25 cellular contexts compared by ENCODE assay signal in the genomic region with DNA sequence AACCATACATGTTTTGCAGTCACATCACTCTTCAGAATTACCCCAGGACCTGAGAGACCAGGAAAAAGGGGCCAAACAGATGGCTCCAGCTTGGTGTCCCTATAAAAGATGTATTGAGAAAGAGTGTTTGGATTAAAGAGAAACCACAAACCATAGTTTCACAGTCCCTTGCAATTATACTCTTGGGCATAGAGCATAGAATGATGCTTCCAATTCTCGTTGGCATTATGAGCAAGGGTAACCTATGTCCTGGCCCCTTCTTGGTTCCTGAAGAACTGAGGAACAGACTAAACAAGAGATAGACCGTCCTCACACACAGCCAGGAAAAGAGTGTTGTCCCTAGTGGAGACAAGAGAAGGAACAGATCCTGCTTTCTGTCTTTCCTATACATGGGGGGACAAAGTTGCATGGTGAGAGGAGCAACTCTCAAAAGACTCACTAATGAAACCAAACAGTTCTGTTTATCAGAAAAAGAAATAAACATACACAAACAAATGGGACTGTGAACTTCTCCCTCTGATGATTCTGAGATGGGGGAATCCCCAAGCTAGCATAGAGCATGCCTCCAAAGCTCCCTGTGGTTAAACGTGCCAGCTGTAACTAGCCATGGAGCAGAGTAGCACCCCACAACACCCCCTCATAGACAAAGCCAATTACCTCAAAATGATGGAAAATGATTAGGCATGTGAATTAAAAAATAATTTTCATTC.
A peak's percentile ranks its signal among the peaks of the same experiment; 100 is the strongest.
DNase-seq lines count a peak whose midpoint lies in the region; ATAC-seq and TF ChIP-seq lines count a peak whose summit lies in the region.
"Had no signal": no experiment of that assay in that cellular context is flagged by ENCODE, and none has a peak within 500 bp of the region (broad histone marks: within the 10 kb centered on the region; RNA-seq: fewer than 3 reads in every experiment).

No MANE protein-coding gene starts in this region.

- POLR2A ChIA-PET in IMR-90 (lab: Charles Lee; ENCODE audit: unreplicated experiment) = no interaction called here

- H3K4me1 ChIP-seq in IMR-90 (ENCODE audit: control insufficient read depth, insufficient read depth, low read length) (peaks cover 4% of the 10 kb centered on the region; the same call in 1 of the 2 replicates), mesenchymal stem cell (ENCODE audit: control insufficient read depth, insufficient read depth, low read depth, low read length) (no peaks in the 10 kb centered on the region)

- TF ChIP-seq POLR2A in IMR-90 (IDR thresholded peaks at IDR 0.05; ENCODE audit: low read depth, low read length) = no peak

- no peaks in the 10 kb centered on the region; the same call in none of the 2 replicates for H3K9me3 ChIP-seq in IMR-90 (ENCODE audit: control insufficient read depth, insufficient read depth, low read length)
- no peaks in the 10 kb centered on the region for H3K9me3 ChIP-seq in mesenchymal stem cell (ENCODE audit: control insufficient read depth, low read length)
- H3K9me3 ChIP-seq: Caco-2 had no signal

- no peak overlapping the region for H3K56ac ChIP-seq in IMR-90 (ENCODE audit: extremely low read depth, insufficient read depth, low read length)

- H3K36me3 ChIP-seq in IMR-90 (ENCODE audit: control insufficient read depth, insufficient read depth, low read length) (no peaks in the 10 kb centered on the region), mesenchymal stem cell (ENCODE audit: control insufficient read depth in 1 of 2, insufficient read depth in 2 of 2, low read depth in 1 of 2, low read length in 2 of 2) (no peaks in the 10 kb centered on the region)

- dilution Hi-C loops in IMR-90 (cut with HindIII; ENCODE audit: low sequenced_read_pairs, unreplicated experiment) = no loop called here

- H3K27ac ChIP-seq in IMR-90 (ENCODE audit: insufficient read depth, low read length) = no peak overlapping the region
- no peak overlapping the region for H3K27ac ChIP-seq in mesenchymal stem cell (ENCODE audit: low read length, poor library complexity, severe bottlenecking)

- H3K4me3 ChIP-seq in IMR-90 (ENCODE audit: insufficient read depth, low read depth, low read length) = no peak overlapping the region
- no peak overlapping the region for H3K4me3 ChIP-seq in choroid plexus epithelial cell (ENCODE audit: low read depth, low read length)
- no peak overlapping the region for H3K4me3 ChIP-seq in mesenchymal stem cell (ENCODE audit: insufficient read depth in 1 of 2, low read depth in 1 of 2, low read length in 2 of 2)
- H3K4me3 ChIP-seq: GM12878, GM23338, K562 had no signal

- H2AK5ac ChIP-seq in IMR-90 (ENCODE audit: low read depth, low read length) = no peak overlapping the region
- H2AK5ac ChIP-seq in mesenchymal stem cell (ENCODE audit: low read length, severe bottlenecking) = no peak overlapping the region

- H4K91ac ChIP-seq in IMR-90 (ENCODE audit: insufficient read depth, low read depth, low read length) (no peak overlapping the region), mesenchymal stem cell (ENCODE audit: low read length) (no peak overlapping the region)

- no peaks in the 10 kb centered on the region; the same call in 1 of the 2 replicates for H3K27me3 ChIP-seq in IMR-90 (ENCODE audit: control insufficient read depth, insufficient read depth, low read length)
- no peaks in the 10 kb centered on the region for H3K27me3 ChIP-seq in mesenchymal stem cell (ENCODE audit: control insufficient read depth in 1 of 2, insufficient read depth in 1 of 2, low read length in 2 of 2)

- H2AFZ ChIP-seq in IMR-90 (replicated peaks; ENCODE audit: low read length, poor library complexity) (no peak overlapping the region), mesenchymal stem cell (ENCODE audit: low read depth, low read length) (no peak overlapping the region)
- H2AFZ ChIP-seq: GM23338 had no signal

- H3K4ac ChIP-seq in IMR-90 (ENCODE audit: low read depth, low read length) = no peak overlapping the region
- peak overlapping the region in 1 of 2 experiments; percentile 97 for H3K4ac ChIP-seq in mesenchymal stem cell (ENCODE audit: low read depth in 1 of 2, low read length in 2 of 2)

- no TSS peak for BruUV-seq in IMR-90 (replicated peaks; lab: Mats Ljungman, UMichigan)

- ATAC-seq in IMR-90 (ENCODE audit: low read depth) (peak; percentile 67), HG03045 (IDR thresholded peaks at IDR 0.05; ENCODE audit: unreplicated experiment) (no peak), HG03280 (IDR thresholded peaks at IDR 0.05; ENCODE audit: unreplicated experiment) (no peak)
- ATAC-seq: GM12878, GM23338, HCT116, HepG2, K562, Right ventricle myocardium inferior had no signal

- H2BK5ac ChIP-seq in IMR-90 (ENCODE audit: low read depth, low read length, poor library complexity, severe bottlenecking) (no peak overlapping the region), mesenchymal stem cell (ENCODE audit: low read depth, low read length, poor library complexity, severe bottlenecking) (peak overlapping the region; percentile 40)

- H2BK20ac ChIP-seq in IMR-90 (ENCODE audit: low read depth, low read length) = no peak overlapping the region

- no peak overlapping the region for H2AK9ac ChIP-seq in IMR-90 (replicated peaks; ENCODE audit: low read depth, low read length, poor library complexity)

- H3K4me2 ChIP-seq in IMR-90 (ENCODE audit: low read depth, low read length) = no peak overlapping the region
- H3K4me2 ChIP-seq in mesenchymal stem cell (ENCODE audit: low read length, poor library complexity, severe bottlenecking) = no peak overlapping the region
- H3K4me2 ChIP-seq: GM23338 had no signal

- in situ Hi-C loops in IMR-90 (cut with MboI; ENCODE audit: low sequenced_read_pairs) = no loop called here

- H3K23ac ChIP-seq in IMR-90 (ENCODE audit: low read depth, low read length) (no peak overlapping the region), mesenchymal stem cell (ENCODE audit: low read length in 2 of 2) (no peak overlapping the region)

- no peak overlapping the region for H2BK15ac ChIP-seq in IMR-90 (ENCODE audit: low read depth, low read length)
- no peak overlapping the region for H2BK15ac ChIP-seq in mesenchymal stem cell (ENCODE audit: low read depth, poor library complexity, severe bottlenecking)

- H3K9me1 ChIP-seq in IMR-90 (ENCODE audit: insufficient read depth, low read length) = no peaks in the 10 kb centered on the region

- H3K9ac ChIP-seq in IMR-90 (ENCODE audit: low read depth, low read length) (no peak overlapping the region), mesenchymal stem cell (ENCODE audit: low read length) (no peak overlapping the region)

- CTCF ChIA-PET in IMR-90 (lab: Yijun Ruan, JAX) = interaction anchor here (0.6 to 1.0 kb wide), 2 partner anchors 14 to 28 kb away, joined by 3 to 5 read pairs; no protein-coding TSS in a partner anchor

- WGBS in IMR-90 (ENCODE audit: extremely low coverage in 2 of 2, insufficient read length in 1 of 2), 2 experiments = no CpG with 5 or more reads among the region's 3 CpGs
- 20% methylated on average over 2 of the region's 3 CpGs for WGBS in mesenchymal stem cell

- H4K8ac ChIP-seq in IMR-90 (ENCODE audit: low read depth in 2 of 2, low read length in 2 of 2) = no peak overlapping the region
- peak overlapping the region; percentile 3 for H4K8ac ChIP-seq in mesenchymal stem cell (ENCODE audit: low read length)

- no peak overlapping the region for H4K5ac ChIP-seq in IMR-90 (ENCODE audit: low read depth, low read length)

- TF ChIP-seq CTCF in IMR-90 (conservative IDR thresholded peaks at IDR 0.05; ENCODE audit: low read depth, low read length) = no peak
- TF ChIP-seq CTCF in choroid plexus epithelial cell (conservative IDR thresholded peaks at IDR 0.05; ENCODE audit: low read depth, low read length) = no peak

- H3K14ac ChIP-seq in IMR-90 (replicated peaks; ENCODE audit: low read depth, low read length) (no peak overlapping the region), mesenchymal stem cell (ENCODE audit: low read length in 2 of 2) (no peak overlapping the region)

- DNase-seq in COLO668 (lab: John Stamatoyannopoulos, UW; ENCODE audit: unreplicated experiment) = peak; percentile 7
- DNase-seq in IMR-90 = peak; percentile 28
- peak; percentile 46 for DNase-seq in choroid plexus epithelial cell (ENCODE audit: low read depth)
- DNase-seq in mesenchymal stem cell = peak; percentile 94
- no peak for DNase-seq in T-helper 2 cell
- DNase-seq in stimulated activated CD4-positive, alpha-beta T cell treated with anti-CD3 and anti-CD28 coated beads, Interleukin-4, amount 100 ng/mL, for 1 hour = no peak
- DNase-seq: C1 segment of cervical spinal cord; CD4-positive, alpha-beta memory T cell; GDM1; Kasumi-1; MV-4-11; NCI-H1105 treated with DMSO at 0.1 percent for 48 hours; NCI-H146; NCI-H1930; NCI-H2107; NCI-H524 had no signal

- peak overlapping the region in 1 of 2 experiments; percentile 67 for H2BK12ac ChIP-seq in mesenchymal stem cell (ENCODE audit: low read length in 2 of 2)

- intact Hi-C loops in IMR-90 (cut with micrococcal nuclease) = loop anchor here (10.0 kb wide), 1 partner anchor 247 kb away; no protein-coding TSS in a partner anchor

- TF ChIP-seq RAD21 in IMR-90 (IDR thresholded peaks at IDR 0.05; ENCODE audit: low read length) = no peak

- H2BK120ac ChIP-seq in IMR-90 (ENCODE audit: low read depth, low read length) (no peak overlapping the region), mesenchymal stem cell (ENCODE audit: low read depth, low read length) (no peak overlapping the region)

- no peaks in the 10 kb centered on the region for H4K20me1 ChIP-seq in IMR-90 (ENCODE audit: insufficient read depth, low read length)

- no peaks in the 10 kb centered on the region for H3K79me1 ChIP-seq in IMR-90 (ENCODE audit: low read depth in 1 of 2, low read length in 2 of 2)
- H3K79me1 ChIP-seq in mesenchymal stem cell (replicated peaks; ENCODE audit: low read length, poor library complexity, severe bottlenecking) = no peaks in the 10 kb centered on the region

- H3K18ac ChIP-seq in IMR-90 (ENCODE audit: low read depth, low read length) (no peak overlapping the region), mesenchymal stem cell (ENCODE audit: low read depth in 1 of 2, low read length in 2 of 2) (peak overlapping the region; percentile 47 to 89)

TF ChIP-seq in IMR-90, 13 proteins besides CTCF, POLR2A, EP300 and RAD21 (continues in another document):
- TF ChIP-seq SMC3 (IDR thresholded peaks at IDR 0.05; ENCODE audit: low read depth, low read length) = no peak
- no peak for TF ChIP-seq CEBPB (IDR thresholded peaks at IDR 0.05; ENCODE audit: low read depth, low read length)
- TF ChIP-seq, protein P1, sequence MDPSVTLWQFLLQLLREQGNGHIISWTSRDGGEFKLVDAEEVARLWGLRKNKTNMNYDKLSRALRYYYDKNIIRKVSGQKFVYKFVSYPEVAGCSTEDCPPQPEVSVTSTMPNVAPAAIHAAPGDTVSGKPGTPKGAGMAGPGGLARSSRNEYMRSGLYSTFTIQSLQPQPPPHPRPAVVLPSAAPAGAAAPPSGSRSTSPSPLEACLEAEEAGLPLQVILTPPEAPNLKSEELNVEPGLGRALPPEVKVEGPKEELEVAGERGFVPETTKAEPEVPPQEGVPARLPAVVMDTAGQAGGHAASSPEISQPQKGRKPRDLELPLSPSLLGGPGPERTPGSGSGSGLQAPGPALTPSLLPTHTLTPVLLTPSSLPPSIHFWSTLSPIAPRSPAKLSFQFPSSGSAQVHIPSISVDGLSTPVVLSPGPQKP (IDR thresholded peaks at IDR 0.05; ENCODE audit: borderline replicate concordance, low read depth, low read length) = no peak

Comparison
In these comparisons a context has a peak if more than half of its experiments do, and no peak if none do; other contexts are left out.
1. DNase-seq: peak in COLO668 (single experiment), IMR-90 (single experiment), choroid plexus epithelial cell (single experiment) and mesenchymal stem cell (single experiment); none in T-helper 2 cell (0 of 5) and stimulated activated CD4-positive, alpha-beta T cell treated with anti-CD3 and anti-CD28 coated beads, Interleukin-4, amount 100 ng/mL, for 1 hour (single experiment).